ENCODE assay signal across 1 cellular context in genomic region chr9:113410207-113411158, GRCh38.
TF ChIP-seq lines count a peak whose summit lies in the region.

Gene C9orf43, plus strand, starts transcription at chr9:113410747. Its CDS starts 2,747 bp downstream, at chr9:113413494.
Gene POLE3, minus strand, starts transcription at chr9:113410675. Its CDS starts 382 bp downstream, at chr9:113410293.

TF ChIP-seq in K562, 482 proteins besides CTCF, POLR2A, EP300 and RAD21 (continued from another document and continues in another):
- 0 out of 2 replicates have a peak, but pooled peaks have one; percentile 41 for TF ChIP-seq ARID3A (IDR thresholded peaks at IDR 0.05; ENCODE audit: borderline replicate concordance, low read depth, low read length)
- peak in 1 of 2 experiments; percentile 91; a peak in 2 of 4 replicates for TF ChIP-seq HDAC1 (IDR thresholded peaks at IDR 0.05)
- TF ChIP-seq E4F1 (CRISPR knock-in tag; IDR thresholded peaks at IDR 0.05; ENCODE audit: borderline replicate concordance), result no peak
- TF ChIP-seq CREB3L1 (IDR thresholded peaks at IDR 0.05; ENCODE audit: borderline replicate concordance, low read depth), result peak; percentile 88
- TF ChIP-seq CHD4 (IDR thresholded peaks at IDR 0.05; ENCODE audit: insufficient read depth, insufficient replicate concordance, low read depth, low read length, poor library complexity, severe bottlenecking), result no peak
- TF ChIP-seq HDAC2 (IDR thresholded peaks at IDR 0.05), result peak; percentile 49; the same call in 1 of the 2 replicates
- TF ChIP-seq NR0B1 (IDR thresholded peaks at IDR 0.05; ENCODE audit: partially characterized antibody), result no peak
- 0 out of 2 replicates have a peak, but pooled peaks have one; percentile 38 for TF ChIP-seq TRIM25 (IDR thresholded peaks at IDR 0.05; ENCODE audit: borderline replicate concordance)
- TF ChIP-seq KAT2B (IDR thresholded peaks at IDR 0.05; ENCODE audit: low read depth, low read length), result no peak
- TF ChIP-seq SMARCC2 (IDR thresholded peaks at IDR 0.05; ENCODE audit: low read depth), result 0 out of 2 replicates have a peak, but pooled peaks have one; percentile 49
- TF ChIP-seq ZNF239 (CRISPR knock-in tag; IDR thresholded peaks at IDR 0.05), result no peak
- 0 out of 2 replicates have a peak, but pooled peaks have one; percentile 34 for TF ChIP-seq ZBTB12 (CRISPR knock-in tag; IDR thresholded peaks at IDR 0.05)
- TF ChIP-seq ZC3H8 (IDR thresholded peaks at IDR 0.05), result no peak
- TF ChIP-seq NRF1 (conservative IDR thresholded peaks at IDR 0.05 in 1 of 2, IDR thresholded peaks at IDR 0.05 in 1 of 2), result peak; percentile 87 to 89
- TF ChIP-seq ZBTB1 (CRISPR knock-in tag; IDR thresholded peaks at IDR 0.05; ENCODE audit: borderline replicate concordance, low read depth), result peak; percentile 43; the same call in 1 of the 2 replicates
- no peak for TF ChIP-seq HOXB6 (CRISPR knock-in tag; IDR thresholded peaks at IDR 0.05; ENCODE audit: borderline replicate concordance)
- peak; percentile 95 for TF ChIP-seq USF2 (CRISPR knock-in tag; IDR thresholded peaks at IDR 0.05)
- no peak for TF ChIP-seq ZBTB34 (CRISPR knock-in tag; IDR thresholded peaks at IDR 0.05)
- no peak for TF ChIP-seq NR1H2 (CRISPR knock-in tag; IDR thresholded peaks at IDR 0.05)
- no peak for TF ChIP-seq HMG20B (CRISPR knock-in tag; IDR thresholded peaks at IDR 0.05)
- peak; percentile 91 for TF ChIP-seq L3MBTL2 (IDR thresholded peaks at IDR 0.05)
- TF ChIP-seq SETDB1 (IDR thresholded peaks at IDR 0.05; ENCODE audit: low read length), result no peak
- TF ChIP-seq ZNF592 (IDR thresholded peaks at IDR 0.05), result peak; percentile 30; the same call in 1 of the 2 replicates
- TF ChIP-seq PPARD (CRISPR knock-in tag; IDR thresholded peaks at IDR 0.05), result no peak
- no peak for TF ChIP-seq PTRF (tag; IDR thresholded peaks at IDR 0.05)
- TF ChIP-seq FOXK1 (CRISPR knock-in tag; IDR thresholded peaks at IDR 0.05; ENCODE audit: borderline replicate concordance), result peak; percentile 8; the same call in 1 of the 2 replicates
- peak; percentile 86 for TF ChIP-seq KDM5B (IDR thresholded peaks at IDR 0.05; ENCODE audit: insufficient replicate concordance, low read depth, low read length)
- TF ChIP-seq HMGN3 (IDR thresholded peaks at IDR 0.05; ENCODE audit: borderline replicate concordance, extremely low read depth, insufficient read length, low read depth, low read length), result peak; percentile 93
- TF ChIP-seq BRF2 (IDR thresholded peaks at IDR 0.05; ENCODE audit: borderline replicate concordance, insufficient read depth, insufficient read length), result no peak
- TF ChIP-seq XRCC3 (IDR thresholded peaks at IDR 0.05), result no peak
- TF ChIP-seq RBM15 (IDR thresholded peaks at IDR 0.05; ENCODE audit: insufficient read depth, low read length), result no peak
- TF ChIP-seq LCOR (CRISPR knock-in tag; IDR thresholded peaks at IDR 0.05), result peak; percentile 80
- TF ChIP-seq GTF2B (IDR thresholded peaks at IDR 0.05; ENCODE audit: extremely low read depth, insufficient read length), result no peak
- TF ChIP-seq ZBTB8A (IDR thresholded peaks at IDR 0.05; ENCODE audit: partially characterized antibody), result peak; percentile 83
- TF ChIP-seq ZNF512 (tag; IDR thresholded peaks at IDR 0.05), result no peak
- no peak for TF ChIP-seq ZFPM2 (CRISPR knock-in tag; IDR thresholded peaks at IDR 0.05)
- TF ChIP-seq SMARCA5 (IDR thresholded peaks at IDR 0.05), result no peak
- TF ChIP-seq TRIM24 (IDR thresholded peaks at IDR 0.05), result peak; percentile 48 to 84; a peak in 3 of 4 replicates
